1 cellular context compared by ENCODE assay signal in genomic region chr7:149686449-149686848, GRCh38.
TF ChIP-seq lines count a peak whose summit lies in the region.

No MANE protein-coding gene starts in this region.

TF ChIP-seq in GM23338, 12 proteins besides CTCF, POLR2A, EP300 and RAD21 (continued from another document):
- TF ChIP-seq REST (IDR thresholded peaks at IDR 0.05; ENCODE audit: unreplicated experiment) (no peak), POLR2AphosphoS5 (IDR thresholded peaks at IDR 0.05; ENCODE audit: low read depth) (no peak; the same call in 1 of the 2 replicates)
- TF ChIP-seq, protein P1, sequence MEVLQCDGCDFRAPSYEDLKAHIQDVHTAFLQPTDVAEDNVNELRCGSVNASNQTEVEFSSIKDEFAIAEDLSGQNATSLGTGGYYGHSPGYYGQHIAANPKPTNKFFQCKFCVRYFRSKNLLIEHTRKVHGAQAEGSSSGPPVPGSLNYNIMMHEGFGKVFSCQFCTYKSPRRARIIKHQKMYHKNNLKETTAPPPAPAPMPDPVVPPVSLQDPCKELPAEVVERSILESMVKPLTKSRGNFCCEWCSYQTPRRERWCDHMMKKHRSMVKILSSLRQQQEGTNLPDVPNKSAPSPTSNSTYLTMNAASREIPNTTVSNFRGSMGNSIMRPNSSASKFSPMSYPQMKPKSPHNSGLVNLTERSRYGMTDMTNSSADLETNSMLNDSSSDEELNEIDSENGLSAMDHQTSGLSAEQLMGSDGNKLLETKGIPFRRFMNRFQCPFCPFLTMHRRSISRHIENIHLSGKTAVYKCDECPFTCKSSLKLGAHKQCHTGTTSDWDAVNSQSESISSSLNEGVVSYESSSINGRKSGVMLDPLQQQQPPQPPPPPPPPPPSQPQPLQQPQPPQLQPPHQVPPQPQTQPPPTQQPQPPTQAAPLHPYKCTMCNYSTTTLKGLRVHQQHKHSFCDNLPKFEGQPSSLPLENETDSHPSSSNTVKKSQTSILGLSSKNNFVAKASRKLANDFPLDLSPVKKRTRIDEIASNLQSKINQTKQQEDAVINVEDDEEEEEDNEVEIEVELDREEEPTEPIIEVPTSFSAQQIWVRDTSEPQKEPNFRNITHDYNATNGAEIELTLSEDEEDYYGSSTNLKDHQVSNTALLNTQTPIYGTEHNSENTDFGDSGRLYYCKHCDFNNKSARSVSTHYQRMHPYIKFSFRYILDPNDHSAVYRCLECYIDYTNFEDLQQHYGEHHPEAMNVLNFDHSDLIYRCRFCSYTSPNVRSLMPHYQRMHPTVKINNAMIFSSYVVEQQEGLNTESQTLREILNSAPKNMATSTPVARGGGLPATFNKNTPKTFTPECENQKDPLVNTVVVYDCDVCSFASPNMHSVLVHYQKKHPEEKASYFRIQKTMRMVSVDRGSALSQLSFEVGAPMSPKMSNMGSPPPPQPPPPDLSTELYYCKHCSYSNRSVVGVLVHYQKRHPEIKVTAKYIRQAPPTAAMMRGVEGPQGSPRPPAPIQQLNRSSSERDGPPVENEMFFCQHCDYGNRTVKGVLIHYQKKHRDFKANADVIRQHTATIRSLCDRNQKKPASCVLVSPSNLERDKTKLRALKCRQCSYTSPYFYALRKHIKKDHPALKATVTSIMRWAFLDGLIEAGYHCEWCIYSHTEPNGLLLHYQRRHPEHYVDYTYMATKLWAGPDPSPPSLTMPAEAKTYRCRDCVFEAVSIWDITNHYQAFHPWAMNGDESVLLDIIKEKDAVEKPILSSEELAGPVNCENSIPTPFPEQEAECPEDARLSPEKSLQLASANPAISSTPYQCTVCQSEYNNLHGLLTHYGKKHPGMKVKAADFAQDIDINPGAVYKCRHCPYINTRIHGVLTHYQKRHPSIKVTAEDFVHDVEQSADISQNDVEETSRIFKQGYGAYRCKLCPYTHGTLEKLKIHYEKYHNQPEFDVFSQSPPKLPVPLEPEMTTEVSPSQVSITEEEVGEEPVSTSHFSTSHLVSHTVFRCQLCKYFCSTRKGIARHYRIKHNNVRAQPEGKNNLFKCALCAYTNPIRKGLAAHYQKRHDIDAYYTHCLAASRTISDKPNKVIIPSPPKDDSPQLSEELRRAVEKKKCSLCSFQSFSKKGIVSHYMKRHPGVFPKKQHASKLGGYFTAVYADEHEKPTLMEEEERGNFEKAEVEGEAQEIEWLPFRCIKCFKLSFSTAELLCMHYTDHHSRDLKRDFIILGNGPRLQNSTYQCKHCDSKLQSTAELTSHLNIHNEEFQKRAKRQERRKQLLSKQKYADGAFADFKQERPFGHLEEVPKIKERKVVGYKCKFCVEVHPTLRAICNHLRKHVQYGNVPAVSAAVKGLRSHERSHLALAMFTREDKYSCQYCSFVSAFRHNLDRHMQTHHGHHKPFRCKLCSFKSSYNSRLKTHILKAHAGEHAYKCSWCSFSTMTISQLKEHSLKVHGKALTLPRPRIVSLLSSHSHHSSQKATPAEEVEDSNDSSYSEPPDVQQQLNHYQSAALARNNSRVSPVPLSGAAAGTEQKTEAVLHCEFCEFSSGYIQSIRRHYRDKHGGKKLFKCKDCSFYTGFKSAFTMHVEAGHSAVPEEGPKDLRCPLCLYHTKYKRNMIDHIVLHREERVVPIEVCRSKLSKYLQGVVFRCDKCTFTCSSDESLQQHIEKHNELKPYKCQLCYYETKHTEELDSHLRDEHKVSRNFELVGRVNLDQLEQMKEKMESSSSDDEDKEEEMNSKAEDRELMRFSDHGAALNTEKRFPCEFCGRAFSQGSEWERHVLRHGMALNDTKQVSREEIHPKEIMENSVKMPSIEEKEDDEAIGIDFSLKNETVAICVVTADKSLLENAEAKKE (CRISPR knock-in tag; IDR thresholded peaks at IDR 0.05): no peak
